Comparison of ENCODE assay signal across 8 cellular contexts in the genomic region with DNA sequence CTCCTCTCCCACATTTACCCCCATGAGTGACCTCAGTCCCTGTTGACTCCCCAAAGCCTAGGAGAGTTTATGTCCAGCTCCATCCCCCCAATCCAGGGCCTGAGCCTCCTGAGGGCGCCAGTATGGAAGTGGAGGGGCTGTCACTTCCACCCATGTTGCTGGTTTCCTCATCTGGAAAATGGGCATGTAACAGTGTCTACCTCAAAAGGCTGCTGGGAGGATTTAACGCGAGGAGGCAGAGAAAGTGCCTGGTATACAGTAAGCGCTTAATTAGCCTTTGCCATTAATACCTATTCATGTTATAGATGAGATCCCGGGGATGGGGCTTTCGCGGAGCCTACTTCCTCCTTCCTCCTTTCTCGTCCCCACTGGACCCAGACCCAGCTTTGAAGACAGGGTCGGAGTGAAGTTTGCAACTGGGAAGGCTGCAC. TPM values are rescaled to one million over a fixed set of nuclear protein-coding genes. Genes with fewer than 3 reads are reported as not detected.
DNase-seq lines count a peak whose midpoint lies in the region; ATAC-seq, FAIRE-seq and TF ChIP-seq lines count a peak whose summit lies in the region.

No MANE protein-coding gene starts in this region.

- no peak overlapping the region for H3K27ac ChIP-seq in mesodermal cell (ENCODE audit: low read depth, low read length, severe bottlenecking)

- H3K9me3 Mint-ChIP-seq in brain, result peaks cover 0 to 3% (median 0%) of the 10 kb centered on the region in 5 experiments

- DNase-seq in AG09309 (ENCODE audit: low read depth), result no peak
- no peak for DNase-seq in HFF-Myc (ENCODE audit: extremely low read depth, low read depth)
- no peak for DNase-seq in NCI-H1436 treated with DMSO at 0.1 percent for 48 hours (lab: John Stamatoyannopoulos, UW)
- DNase-seq in H54 (ENCODE audit: insufficient read length, low spot score), result no peak

- no peaks in the 10 kb centered on the region for H3K4me1 ChIP-seq in mesodermal cell (ENCODE audit: control insufficient read depth, insufficient read depth, low read length, poor library complexity, severe bottlenecking)

- peak overlapping the region; percentile 82 to 98 (median 95) for H3K27ac Mint-ChIP-seq in brain

- H3K4me1 Mint-ChIP-seq in brain, result peaks cover 26% of the 10 kb centered on the region

- peaks cover 20% of the 10 kb centered on the region for H3K36me3 Mint-ChIP-seq in brain

- FAIRE-seq in H54 (lab: Jason Lieb, UNC), result no peak

- peaks cover 24% of the 10 kb centered on the region for H3K36me3 ChIP-seq in mesodermal cell (ENCODE audit: control insufficient read depth, insufficient read depth, low read length)

- H3K9me3 ChIP-seq in mesodermal cell (ENCODE audit: control insufficient read depth, low read length), result no peaks in the 10 kb centered on the region

- TF ChIP-seq CTCF in AG09309 (IDR thresholded peaks at IDR 0.05; ENCODE audit: control insufficient read depth, insufficient read depth, low read depth, low read length, missing control alignments), result no peak
- no peak for TF ChIP-seq CTCF in HFF-Myc (IDR thresholded peaks at IDR 0.05; ENCODE audit: low read depth, low read length, missing control alignments)
- TF ChIP-seq CTCF in brain (conservative IDR thresholded peaks at IDR 0.05), result no peak

- peaks cover 11% of the 10 kb centered on the region for H3K27me3 Mint-ChIP-seq in brain

- no peak for TF ChIP-seq POLR2A in H54 (IDR thresholded peaks at IDR 0.05; ENCODE audit: low read depth, low read length)

- peak overlapping the region; percentile 94 to 98 (median 96) for H3K4me3 Mint-ChIP-seq in brain

- 3 to 4% methylated on average over 5 to 8 of the region's 9 CpGs for WGBS in mesodermal cell (ENCODE audit: insufficient coverage in 2 of 2), 2 experiments

- ATAC-seq in HG03139 (IDR thresholded peaks at IDR 0.05; ENCODE audit: unreplicated experiment), result no peak
- no peak for ATAC-seq in GM19455 (IDR thresholded peaks at IDR 0.05; ENCODE audit: unreplicated experiment)

- H3K4me3 ChIP-seq in AG09309 (ENCODE audit: control insufficient read depth, low read depth, low read length) (peak overlapping the region; percentile 90), HFF-Myc (replicated peaks; ENCODE audit: low read depth, low read length) (peak overlapping the region; percentile 84), mesodermal cell (ENCODE audit: extremely low read depth, insufficient read depth, low read length, poor library complexity, severe bottlenecking) (peak overlapping the region; percentile 83)

RNA-seq across cellular contexts. Expression of a gene that starts 0.5 kb away (rescaled TPM):
- polyA plus RNA-seq in brain (ENCODE audit: insufficient read depth, low read depth, low replicate concordance), result 60.3 TPM
- polyA plus RNA-seq in mesodermal cell (2013, experiment 1 of 2), result 83.0 TPM
- 69.6 TPM for polyA plus RNA-seq in mesodermal cell (2013, experiment 2 of 2)

RNA-seq across cellular contexts. Expression of a gene that starts 23.4 kb away (rescaled TPM):
- polyA plus RNA-seq in brain (ENCODE audit: insufficient read depth, low read depth, low replicate concordance), result 141 TPM
- polyA plus RNA-seq in mesodermal cell (2013, experiment 1 of 2), result 222 TPM
- polyA plus RNA-seq in mesodermal cell (2013, experiment 2 of 2), result 182 TPM

RNA-seq across cellular contexts. Expression of a gene that starts 40.4 kb away (rescaled TPM):
- 7.4 TPM for polyA plus RNA-seq in brain (ENCODE audit: insufficient read depth, low read depth, low replicate concordance)
- polyA plus RNA-seq in mesodermal cell (2013, experiment 1 of 2), result 5.8 TPM
- polyA plus RNA-seq in mesodermal cell (2013, experiment 2 of 2), result 5.3 TPM

RNA-seq across cellular contexts. Expression of a gene that starts 40.5 kb away (rescaled TPM):
- polyA plus RNA-seq in brain (ENCODE audit: insufficient read depth, low read depth, low replicate concordance), result 3.4 TPM
- 11.5 TPM for polyA plus RNA-seq in mesodermal cell (2013, experiment 1 of 2)
- 10.3 TPM for polyA plus RNA-seq in mesodermal cell (2013, experiment 2 of 2)

RNA-seq across cellular contexts. Expression of a gene that starts 46.6 kb away (rescaled TPM):
- polyA plus RNA-seq in brain (ENCODE audit: insufficient read depth, low read depth, low replicate concordance), result 51.7 TPM
- polyA plus RNA-seq in mesodermal cell (2013, experiment 1 of 2), result 25.5 TPM
- 21.7 TPM for polyA plus RNA-seq in mesodermal cell (2013, experiment 2 of 2)
